12 cellular contexts compared by ENCODE assay signal in the genomic region with DNA sequence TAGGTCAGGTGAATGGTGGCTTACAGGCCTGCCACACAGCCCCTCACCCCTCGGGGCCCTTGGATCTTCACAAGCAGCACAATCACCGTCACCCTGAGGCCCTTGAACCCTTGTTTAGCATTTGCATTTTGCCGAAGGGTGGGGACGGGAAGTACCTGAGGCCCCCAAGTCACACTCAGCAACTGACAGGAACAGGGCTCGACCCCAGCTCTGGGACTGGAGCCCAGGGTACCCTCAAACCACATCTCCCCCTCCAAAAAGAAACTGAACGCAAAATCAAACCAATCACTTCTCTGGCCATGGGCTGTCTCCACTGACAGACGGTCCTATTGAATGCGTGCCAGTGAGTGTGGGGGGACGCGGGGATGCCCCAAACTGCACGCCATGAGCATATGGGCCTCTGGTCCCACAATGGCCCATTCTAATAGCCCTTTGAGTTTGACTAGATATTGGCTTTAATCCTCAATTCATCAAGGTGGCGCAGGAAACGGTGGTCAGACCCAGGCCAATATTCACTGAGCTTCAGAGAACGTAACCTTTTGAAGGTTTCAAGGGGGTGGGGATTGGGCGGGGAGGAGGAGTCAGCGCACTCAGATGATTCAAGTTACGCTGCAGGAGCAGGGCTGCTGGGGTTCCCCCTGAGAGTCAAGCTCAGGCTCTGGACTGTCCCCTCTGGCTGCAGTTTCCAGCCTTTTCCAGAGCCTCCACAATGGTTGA.
"Had no signal": no experiment of that assay in that cellular context is flagged by ENCODE, and none has a peak within 500 bp of the region (broad histone marks: within the 10 kb centered on the region; RNA-seq: fewer than 3 reads in every experiment).

No MANE protein-coding gene starts in this region.

- H3K4me3 ChIP-seq: adrenal gland, cardiac muscle cell, esophagus muscularis mucosa, left lung, SJSA1, tibial artery had no signal

- H3K9me3 ChIP-seq: adrenal gland, esophagus muscularis mucosa, left lung, SJSA1, tibial artery had no signal

- H3K4me1 Mint-ChIP-seq: activated naive CD4-positive, alpha-beta T cell treated with anti-CD3 and anti-CD28 coated beads, Interleukin-2, amount 50 U/mL, for 24 hours; nephron; stimulated activated memory B cell treated with anti-CD40 and anti-IgM and Interleukin-4, amounts not matched to agents 10 μg/mL and 1 μg/mL and 100 μg/mL, for 72 hours had no signal

- H3K36me3 ChIP-seq: adrenal gland, cardiac muscle cell, left lung, SJSA1 had no signal

- H3K27me3 ChIP-seq: adrenal gland, cardiac muscle cell, esophagus muscularis mucosa, left lung, SJSA1, tibial artery had no signal

- ATAC-seq: left lung; stimulated activated memory B cell treated with anti-CD40 and anti-IgM and Interleukin-4, amounts not matched to agents 10 μg/mL and 1 μg/mL and 100 μg/mL, for 72 hours had no signal

- H3K9me3 Mint-ChIP-seq: activated naive CD4-positive, alpha-beta T cell treated with anti-CD3 and anti-CD28 coated beads, Interleukin-2, amount 50 U/mL, for 24 hours; activated T-cell treated with anti-CD3 and anti-CD28 coated beads, Interleukin-2, amount 50 U/mL, for 24 hours; nephron; stimulated activated memory B cell treated with anti-CD40 and anti-IgM and Interleukin-4, amounts not matched to agents 10 μg/mL and 1 μg/mL and 100 μg/mL, for 72 hours had no signal

- DNase-seq: activated CD4-positive, alpha-beta T cell treated with anti-CD3 and anti-CD28 coated beads, Interleukin-2, amount 50 U/mL, for 1 hour; activated T-cell treated with anti-CD3 and anti-CD28 coated beads, Interleukin-2, amount 50 U/mL, for 24 hours; left lung; mammary epithelial cell; tibial artery had no signal

- H3K4me1 ChIP-seq: esophagus muscularis mucosa, left lung, SJSA1, tibial artery had no signal

- H3K27ac ChIP-seq: adrenal gland, cardiac muscle cell, esophagus muscularis mucosa, left lung, SJSA1, tibial artery had no signal

- H3K27me3 Mint-ChIP-seq: activated naive CD4-positive, alpha-beta T cell treated with anti-CD3 and anti-CD28 coated beads, Interleukin-2, amount 50 U/mL, for 24 hours; activated T-cell treated with anti-CD3 and anti-CD28 coated beads, Interleukin-2, amount 50 U/mL, for 24 hours; stimulated activated memory B cell treated with anti-CD40 and anti-IgM and Interleukin-4, amounts not matched to agents 10 μg/mL and 1 μg/mL and 100 μg/mL, for 72 hours had no signal

- H3K27ac Mint-ChIP-seq: activated naive CD4-positive, alpha-beta T cell treated with anti-CD3 and anti-CD28 coated beads, Interleukin-2, amount 50 U/mL, for 24 hours; activated T-cell treated with anti-CD3 and anti-CD28 coated beads, Interleukin-2, amount 50 U/mL, for 24 hours; nephron; stimulated activated memory B cell treated with anti-CD40 and anti-IgM and Interleukin-4, amounts not matched to agents 10 μg/mL and 1 μg/mL and 100 μg/mL, for 72 hours had no signal

- H3K4me3 Mint-ChIP-seq: activated naive CD4-positive, alpha-beta T cell treated with anti-CD3 and anti-CD28 coated beads, Interleukin-2, amount 50 U/mL, for 24 hours; activated T-cell treated with anti-CD3 and anti-CD28 coated beads, Interleukin-2, amount 50 U/mL, for 24 hours; nephron; stimulated activated memory B cell treated with anti-CD40 and anti-IgM and Interleukin-4, amounts not matched to agents 10 μg/mL and 1 μg/mL and 100 μg/mL, for 72 hours had no signal

- H3K36me3 Mint-ChIP-seq: activated naive CD4-positive, alpha-beta T cell treated with anti-CD3 and anti-CD28 coated beads, Interleukin-2, amount 50 U/mL, for 24 hours; stimulated activated memory B cell treated with anti-CD40 and anti-IgM and Interleukin-4, amounts not matched to agents 10 μg/mL and 1 μg/mL and 100 μg/mL, for 72 hours had no signal
